22 cellular contexts compared by ENCODE assay signal in genomic region chr4:185222598-185222997, GRCh38.
DNase-seq lines count a peak whose midpoint lies in the region; ATAC-seq and TF ChIP-seq lines count a peak whose summit lies in the region.
"Had no signal": no experiment of that assay in that cellular context is flagged by ENCODE, and none has a peak within 500 bp of the region (broad histone marks: within the 10 kb centered on the region; RNA-seq: fewer than 3 reads in every experiment).

No MANE protein-coding gene starts in this region.

- TF ChIP-seq CTCF in AG10803 (conservative IDR thresholded peaks at IDR 0.05; ENCODE audit: low read length): no peak

- H3K36me3 Mint-ChIP-seq in stimulated activated memory B cell treated with anti-CD40 and anti-IgM and Interleukin-4, amounts not matched to agents 10 μg/mL and 1 μg/mL and 100 μg/mL, for 72 hours: peaks cover 6% of the 10 kb centered on the region

- ATAC-seq in HG03108 (IDR thresholded peaks at IDR 0.05; ENCODE audit: unreplicated experiment): no peak
- no peak for ATAC-seq in stimulated activated memory B cell treated with anti-CD40 and anti-IgM and Interleukin-4, amounts not matched to agents 10 μg/mL and 1 μg/mL and 100 μg/mL, for 72 hours
- ATAC-seq: activated T-cell treated with anti-CD3 and anti-CD28 coated beads, Interleukin-2, amount 50 U/mL, for 72 hours; naive thymus-derived CD4-positive, alpha-beta T cell; right cardiac atrium had no signal

- H3K9me3 Mint-ChIP-seq in stimulated activated memory B cell treated with anti-CD40 and anti-IgM and Interleukin-4, amounts not matched to agents 10 μg/mL and 1 μg/mL and 100 μg/mL, for 72 hours: no peaks in the 10 kb centered on the region
- H3K9me3 Mint-ChIP-seq: activated T-cell treated with anti-CD3 and anti-CD28 coated beads, Interleukin-2, amount 50 U/mL, for 72 hours had no signal

- H3K4me1 Mint-ChIP-seq in stimulated activated memory B cell treated with anti-CD40 and anti-IgM and Interleukin-4, amounts not matched to agents 10 μg/mL and 1 μg/mL and 100 μg/mL, for 72 hours: peaks cover 64% of the 10 kb centered on the region

- H3K27me3 Mint-ChIP-seq in stimulated activated memory B cell treated with anti-CD40 and anti-IgM and Interleukin-4, amounts not matched to agents 10 μg/mL and 1 μg/mL and 100 μg/mL, for 72 hours: no peaks in the 10 kb centered on the region
- H3K27me3 Mint-ChIP-seq: brain; naive thymus-derived CD4-positive, alpha-beta T cell had no signal

- H3K27ac Mint-ChIP-seq in stimulated activated memory B cell treated with anti-CD40 and anti-IgM and Interleukin-4, amounts not matched to agents 10 μg/mL and 1 μg/mL and 100 μg/mL, for 72 hours: no peak overlapping the region
- H3K27ac Mint-ChIP-seq: activated T-cell treated with anti-CD3 and anti-CD28 coated beads, Interleukin-2, amount 50 U/mL, for 72 hours; naive thymus-derived CD4-positive, alpha-beta T cell had no signal

- DNase-seq in AG10803 (ENCODE audit: low read depth) (peak; percentile 85), RKO (ENCODE audit: low spot score) (peak; percentile 57), dedifferentiated amniotic fluid mesenchymal stem cell (ENCODE audit: extremely low spot score) (peak; percentile 60), non-pigmented ciliary epithelial cell (ENCODE audit: low read depth) (peak; percentile 45), NCI-H187 treated with DMSO at 0.1 percent for 48 hours (lab: John Stamatoyannopoulos, UW) (no peak), NCI-H1417 (lab: John Stamatoyannopoulos, UW) (no peak)
- DNase-seq: activated naive CD4-positive, alpha-beta T cell treated with anti-CD3 and anti-CD28 coated beads, Interleukin-2, amount 50 U/mL, for 16 hours; activated T-cell treated with anti-CD3 and anti-CD28 coated beads, Interleukin-2, amount 50 U/mL, for 72 hours; DMS79 treated with DMSO at 0.1 percent for 48 hours; left cardiac atrium; mesendoderm; naive thymus-derived CD4-positive, alpha-beta T cell; NCI-H524 treated with DMSO at 0.1 percent for 48 hours; ovary; right cardiac atrium; RPMI8226; stimulated activated CD4-positive, alpha-beta T cell treated with anti-CD3 and anti-CD28 coated beads, Interleukin-15, amount 100 ng/mL, for 24 hours; testis had no signal

- no peak overlapping the region for H3K4me3 ChIP-seq in AG10803 (ENCODE audit: low read length)
- H3K4me3 ChIP-seq: coronary artery, ovary, testis had no signal

- no peak overlapping the region for H3K4me3 Mint-ChIP-seq in stimulated activated memory B cell treated with anti-CD40 and anti-IgM and Interleukin-4, amounts not matched to agents 10 μg/mL and 1 μg/mL and 100 μg/mL, for 72 hours
- H3K4me3 Mint-ChIP-seq: activated T-cell treated with anti-CD3 and anti-CD28 coated beads, Interleukin-2, amount 50 U/mL, for 72 hours; brain; naive thymus-derived CD4-positive, alpha-beta T cell had no signal

Comparison
In these comparisons a context has a peak if more than half of its experiments do, and no peak if none do; other contexts are left out.
1. DNase-seq: peak in AG10803 (single experiment), RKO (single experiment), dedifferentiated amniotic fluid mesenchymal stem cell (single experiment) and non-pigmented ciliary epithelial cell (single experiment); none in NCI-H187 treated with DMSO at 0.1 percent for 48 hours (single experiment) and NCI-H1417 (0 of 3).